34 cellular contexts compared by ENCODE assay signal in genomic region chr21:26135520-26135919, GRCh38.
"Had no signal": no experiment of that assay in that cellular context is flagged by ENCODE, and none has a peak within 500 bp of the region (broad histone marks: within the 10 kb centered on the region; RNA-seq: fewer than 3 reads in every experiment).

No MANE protein-coding gene starts in this region.

- H3K4me3 ChIP-seq: MG63 had no signal

- ATAC-seq: activated CD8-positive, alpha-beta memory T cell treated with anti-CD3 and anti-CD28 coated beads, Interleukin-2, amount 10 ng/mL, durations not matched to agents 7 days and 5 days; activated naive CD8-positive, alpha-beta T cell treated with anti-CD3 and anti-CD28 coated beads, Interleukin-2, amount 50 U/mL, for 24 hours; PC-3; Right ventricle myocardium inferior had no signal

- FAIRE-seq: bronchial epithelial cell, RCC 7860, TTC549 had no signal

- H3K27ac ChIP-seq: RWPE1 had no signal

- H3K27me3 ChIP-seq: MG63 had no signal

- DNase-seq: activated B cell treated with CpG ODN at 0.5 μM for 24 hours; activated CD4-positive, alpha-beta memory T cell treated with anti-CD3 and anti-CD28 coated beads, Interleukin-2, amount 10 ng/mL, durations not matched to agents 7 days and 5 days; activated CD4-positive, alpha-beta T cell treated with anti-CD3 and anti-CD28 coated beads for 4 hours; activated CD4-positive, alpha-beta T cell treated with anti-CD3 and anti-CD28 coated beads, Interleukin-2, amount 50 U/mL, for 1 hour; activated CD4-positive, CD25-positive, alpha-beta regulatory T cell treated with anti-CD3 and anti-CD28 coated beads, Interleukin-2, amount 50 U/mL, for 72 hours; activated CD8-positive, alpha-beta memory T cell treated with anti-CD3 and anti-CD28 coated beads for 24 hours; activated CD8-positive, alpha-beta memory T cell treated with anti-CD3 and anti-CD28 coated beads, Interleukin-2, amount 10 ng/mL, durations not matched to agents 7 days and 5 days; activated CD8-positive, alpha-beta memory T cell treated with anti-CD3 and anti-CD28 coated beads, Interleukin-2, amount 50 U/mL, for 48 hours; activated effector memory CD4-positive, alpha-beta T cell treated with Interleukin-2 at 50 U/mL for 16 hours; activated naive CD4-positive, alpha-beta T cell treated with anti-CD3 and anti-CD28 coated beads, Interleukin-2, amount 10 ng/mL, durations not matched to agents 7 days and 5 days; activated naive CD8-positive, alpha-beta T cell treated with anti-CD3 and anti-CD28 coated beads, Interleukin-2, amount 50 U/mL, for 24 hours; activated T-cell treated with anti-CD3 and anti-CD28 coated beads, Interleukin-2, amount 50 U/mL, for 48 hours; anterior cingulate cortex; Kasumi-1; KG1; MG63; NCI-H1048; NCI-H1105 treated with DMSO at 0.1 percent for 48 hours; NCI-H1436; NCI-H1694; NCI-H1930; NCI-H345; NCI-H524 treated with DMSO at 0.1 percent for 48 hours; NCI-H774; NK-92 treated with Interleukin-12 subunit alpha and Interleukin-12 subunit beta, amount 100 ng/mL, for 24 hours; PC-3; SIG-M5; SW 1271; T1000 had no signal
